23 cellular contexts compared by ENCODE assay signal in the genomic region with DNA sequence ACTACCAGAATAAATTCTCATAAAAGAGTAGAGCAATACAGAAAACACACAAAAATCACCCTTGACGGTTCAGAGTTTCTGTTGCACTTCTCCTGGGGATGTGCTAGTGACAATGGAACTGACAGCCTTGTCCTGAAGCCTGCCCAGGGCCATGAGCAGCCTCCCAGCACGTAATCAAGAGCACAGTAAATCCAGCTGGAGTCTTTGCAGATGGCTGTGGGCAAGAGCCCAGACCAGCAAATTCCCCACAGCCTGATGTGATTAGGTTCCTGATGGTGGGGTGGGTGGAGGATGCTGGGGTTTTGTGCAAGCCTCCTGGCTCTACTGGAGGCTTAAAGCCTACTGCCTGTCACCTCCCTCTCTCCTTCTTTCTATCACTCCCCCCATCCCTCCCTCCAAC. TPM values are rescaled to one million over a fixed set of nuclear protein-coding genes. Genes with fewer than 3 reads are reported as not detected.
"Had no signal": no experiment of that assay in that cellular context is flagged by ENCODE, and none has a peak within 500 bp of the region (broad histone marks: within the 10 kb centered on the region; RNA-seq: fewer than 3 reads in every experiment).

No MANE protein-coding gene starts in this region.

- H3K4me3 Mint-ChIP-seq: activated CD4-positive, alpha-beta T cell treated with anti-CD3 and anti-CD28 coated beads, Interleukin-2, amount 10 ng/mL, durations not matched to agents 7 days and 5 days; activated CD8-positive, alpha-beta T cell treated with anti-CD3 and anti-CD28 coated beads, Interleukin-2, amount 10 ng/mL, durations not matched to agents 7 days and 5 days; activated naive CD4-positive, alpha-beta T cell treated with anti-CD3 and anti-CD28 coated beads, Interleukin-2, amount 10 ng/mL, durations not matched to agents 7 days and 5 days; activated naive CD8-positive, alpha-beta T cell treated with anti-CD3 and anti-CD28 coated beads, Interleukin-2, amount 50 U/mL, for 24 hours; activated T-cell treated with anti-CD3 and anti-CD28 coated beads, Interleukin-2, amount 50 U/mL, for 24 hours; natural killer cell; stimulated activated naive CD8-positive, alpha-beta T cell treated with anti-CD3 and anti-CD28 coated beads, Interleukin-15, amount 100 ng/mL, for 72 hours had no signal

- H3K9me3 Mint-ChIP-seq: activated CD4-positive, alpha-beta T cell treated with anti-CD3 and anti-CD28 coated beads, Interleukin-2, amount 10 ng/mL, durations not matched to agents 7 days and 5 days; activated naive CD4-positive, alpha-beta T cell treated with anti-CD3 and anti-CD28 coated beads, Interleukin-2, amount 10 ng/mL, durations not matched to agents 7 days and 5 days; activated naive CD8-positive, alpha-beta T cell treated with anti-CD3 and anti-CD28 coated beads, Interleukin-2, amount 50 U/mL, for 24 hours; activated T-cell treated with anti-CD3 and anti-CD28 coated beads, Interleukin-2, amount 50 U/mL, for 24 hours; natural killer cell; stimulated activated naive CD8-positive, alpha-beta T cell treated with anti-CD3 and anti-CD28 coated beads, Interleukin-15, amount 100 ng/mL, for 72 hours had no signal

- H3K27ac Mint-ChIP-seq: activated CD4-positive, alpha-beta T cell treated with anti-CD3 and anti-CD28 coated beads, Interleukin-2, amount 10 ng/mL, durations not matched to agents 7 days and 5 days; activated CD8-positive, alpha-beta T cell treated with anti-CD3 and anti-CD28 coated beads, Interleukin-2, amount 10 ng/mL, durations not matched to agents 7 days and 5 days; activated naive CD4-positive, alpha-beta T cell treated with anti-CD3 and anti-CD28 coated beads, Interleukin-2, amount 10 ng/mL, durations not matched to agents 7 days and 5 days; activated naive CD8-positive, alpha-beta T cell treated with anti-CD3 and anti-CD28 coated beads, Interleukin-2, amount 50 U/mL, for 24 hours; activated T-cell treated with anti-CD3 and anti-CD28 coated beads, Interleukin-2, amount 50 U/mL, for 24 hours; natural killer cell; stimulated activated naive CD8-positive, alpha-beta T cell treated with anti-CD3 and anti-CD28 coated beads, Interleukin-15, amount 100 ng/mL, for 72 hours had no signal

- H3K36me3 Mint-ChIP-seq: activated naive CD4-positive, alpha-beta T cell treated with anti-CD3 and anti-CD28 coated beads, Interleukin-2, amount 10 ng/mL, durations not matched to agents 7 days and 5 days; natural killer cell had no signal

- H3K4me1 Mint-ChIP-seq: activated CD4-positive, alpha-beta T cell treated with anti-CD3 and anti-CD28 coated beads, Interleukin-2, amount 10 ng/mL, durations not matched to agents 7 days and 5 days; activated naive CD4-positive, alpha-beta T cell treated with anti-CD3 and anti-CD28 coated beads, Interleukin-2, amount 10 ng/mL, durations not matched to agents 7 days and 5 days; activated naive CD8-positive, alpha-beta T cell treated with anti-CD3 and anti-CD28 coated beads, Interleukin-2, amount 50 U/mL, for 24 hours; natural killer cell; stimulated activated naive CD8-positive, alpha-beta T cell treated with anti-CD3 and anti-CD28 coated beads, Interleukin-15, amount 100 ng/mL, for 72 hours had no signal

- ATAC-seq: activated CD4-positive, CD25-positive, alpha-beta regulatory T cell treated with anti-CD3 and anti-CD28 coated beads, Interleukin-2, amount 50 U/mL, for 24 hours; activated CD8-positive, alpha-beta T cell treated with anti-CD3 and anti-CD28 coated beads, Interleukin-2, amount 10 ng/mL, durations not matched to agents 7 days and 5 days; activated naive CD8-positive, alpha-beta T cell treated with anti-CD3 and anti-CD28 coated beads, Interleukin-2, amount 50 U/mL, for 24 hours; natural killer cell; sciatic nerve; stimulated activated naive CD8-positive, alpha-beta T cell treated with anti-CD3 and anti-CD28 coated beads, Interleukin-15, amount 100 ng/mL, for 72 hours had no signal

- DNase-seq: activated CD4-positive, alpha-beta T cell treated with anti-CD3 and anti-CD28 coated beads, Interleukin-2, amount 10 ng/mL, durations not matched to agents 7 days and 5 days; activated CD8-positive, alpha-beta T cell treated with anti-CD3 and anti-CD28 coated beads, Interleukin-2, amount 10 ng/mL, durations not matched to agents 7 days and 5 days; activated naive CD4-positive, alpha-beta T cell treated with anti-CD3 and anti-CD28 coated beads, Interleukin-2, amount 10 ng/mL, durations not matched to agents 7 days and 5 days; activated naive CD8-positive, alpha-beta T cell treated with anti-CD3 and anti-CD28 coated beads, Interleukin-2, amount 50 U/mL, for 24 hours; activated T-cell treated with anti-CD3 and anti-CD28 coated beads, Interleukin-2, amount 50 U/mL, for 24 hours; cerebellar nuclear complex; cortex of kidney; lower lobe of right lung; natural killer cell; stimulated activated CD4-positive, alpha-beta T cell treated with anti-CD3 and anti-CD28 coated beads, Interleukin-4, amount 100 ng/mL, for 1 hour; stimulated activated naive CD8-positive, alpha-beta T cell treated with anti-CD3 and anti-CD28 coated beads, Interleukin-15, amount 100 ng/mL, for 72 hours; transverse colon; uterus had no signal

- H3K4me3 ChIP-seq: ascending aorta, breast epithelium, gastroesophageal sphincter, lower lobe of right lung, pancreas, smooth muscle cell, suprapubic skin, transverse colon, uterus had no signal

RNA-seq across cellular contexts. Expression of a gene that starts 17.9 kb away (rescaled TPM):
- total RNA-seq: activated CD4-positive, alpha-beta T cell treated with anti-CD3 and anti-CD28 coated beads, Interleukin-2, amount 10 ng/mL, durations not matched to agents 7 days and 5 days; activated CD8-positive, alpha-beta T cell treated with anti-CD3 and anti-CD28 coated beads, Interleukin-2, amount 10 ng/mL, durations not matched to agents 7 days and 5 days; ascending aorta; breast epithelium; gastroesophageal sphincter; lower lobe of right lung; mesenteric fat pad; natural killer cell; pancreas; pulmonary artery endothelial cell; sciatic nerve; smooth muscle cell; suprapubic skin; transverse colon; uterus had no signal
- polyA plus RNA-seq: pancreas, smooth muscle cell had no signal

RNA-seq across cellular contexts. Expression of a gene that starts 52.0 kb away (rescaled TPM):
- total RNA-seq: activated CD4-positive, alpha-beta T cell treated with anti-CD3 and anti-CD28 coated beads, Interleukin-2, amount 10 ng/mL, durations not matched to agents 7 days and 5 days; activated CD8-positive, alpha-beta T cell treated with anti-CD3 and anti-CD28 coated beads, Interleukin-2, amount 10 ng/mL, durations not matched to agents 7 days and 5 days; ascending aorta; mesenteric fat pad; natural killer cell; pancreas; pulmonary artery endothelial cell; smooth muscle cell had no signal
- polyA plus RNA-seq: pancreas, smooth muscle cell had no signal
